ENCODE assay signal across 1 cellular context in the genomic region with DNA sequence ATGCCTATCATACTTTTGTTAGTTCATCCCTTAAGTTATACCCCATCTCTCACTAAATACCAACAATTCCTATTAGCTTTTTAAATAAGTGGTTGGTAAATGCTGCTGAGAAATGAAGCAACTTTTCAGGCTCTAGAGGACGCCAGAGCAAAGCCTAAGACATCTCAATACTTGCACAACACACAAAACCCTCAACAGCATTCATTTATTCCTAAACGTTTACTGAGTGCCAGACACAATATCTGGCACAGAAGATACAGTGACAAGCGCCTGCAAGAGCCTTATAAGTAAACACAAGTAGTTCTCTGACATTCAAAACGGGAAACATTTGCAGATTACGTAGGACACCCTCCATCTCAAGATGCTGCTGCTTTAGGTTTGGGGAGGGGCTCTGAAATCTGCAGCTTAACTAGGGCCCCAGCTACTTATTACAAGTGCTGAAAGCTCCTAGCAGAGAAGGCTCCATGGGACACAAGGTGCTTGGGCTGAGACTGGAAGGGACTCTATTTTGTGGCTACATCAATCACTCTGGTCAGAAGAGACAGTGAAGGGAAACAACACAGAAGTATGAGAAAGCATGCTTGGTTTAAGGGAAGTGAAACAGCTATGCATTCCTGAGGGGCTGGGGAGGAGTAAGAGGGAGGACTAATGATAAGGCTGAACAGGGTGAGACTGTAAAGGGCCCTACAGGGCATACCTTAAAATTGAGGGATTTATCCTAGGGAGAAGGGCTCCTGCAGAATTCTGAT.
TF ChIP-seq lines count a peak whose summit lies in the region.

No MANE protein-coding gene starts in this region.

TF ChIP-seq in GM12878, 131 proteins besides CTCF, POLR2A, EP300 and RAD21 (continued from another document):
- no peak for TF ChIP-seq SP1 (IDR thresholded peaks at IDR 0.05; ENCODE audit: low read depth, low read length)
- no peak for TF ChIP-seq SIN3A (IDR thresholded peaks at IDR 0.05; ENCODE audit: low read depth, low read length)
- no peak for TF ChIP-seq ZNF207 (IDR thresholded peaks at IDR 0.05; ENCODE audit: borderline replicate concordance)
- TF ChIP-seq, protein P1, sequence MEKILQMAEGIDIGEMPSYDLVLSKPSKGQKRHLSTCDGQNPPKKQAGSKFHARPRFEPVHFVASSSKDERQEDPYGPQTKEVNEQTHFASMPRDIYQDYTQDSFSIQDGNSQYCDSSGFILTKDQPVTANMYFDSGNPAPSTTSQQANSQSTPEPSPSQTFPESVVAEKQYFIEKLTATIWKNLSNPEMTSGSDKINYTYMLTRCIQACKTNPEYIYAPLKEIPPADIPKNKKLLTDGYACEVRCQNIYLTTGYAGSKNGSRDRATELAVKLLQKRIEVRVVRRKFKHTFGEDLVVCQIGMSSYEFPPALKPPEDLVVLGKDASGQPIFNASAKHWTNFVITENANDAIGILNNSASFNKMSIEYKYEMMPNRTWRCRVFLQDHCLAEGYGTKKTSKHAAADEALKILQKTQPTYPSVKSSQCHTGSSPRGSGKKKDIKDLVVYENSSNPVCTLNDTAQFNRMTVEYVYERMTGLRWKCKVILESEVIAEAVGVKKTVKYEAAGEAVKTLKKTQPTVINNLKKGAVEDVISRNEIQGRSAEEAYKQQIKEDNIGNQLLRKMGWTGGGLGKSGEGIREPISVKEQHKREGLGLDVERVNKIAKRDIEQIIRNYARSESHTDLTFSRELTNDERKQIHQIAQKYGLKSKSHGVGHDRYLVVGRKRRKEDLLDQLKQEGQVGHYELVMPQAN (conservative IDR thresholded peaks at IDR 0.05), result no peak
- peak; percentile 55; the same call in 1 of the 2 replicates for TF ChIP-seq ZNF24 (IDR thresholded peaks at IDR 0.05)
- TF ChIP-seq NR2C2 (IDR thresholded peaks at IDR 0.05; ENCODE audit: borderline replicate concordance, control insufficient read depth, insufficient read length, low read depth), result no peak
- TF ChIP-seq, protein P2, sequence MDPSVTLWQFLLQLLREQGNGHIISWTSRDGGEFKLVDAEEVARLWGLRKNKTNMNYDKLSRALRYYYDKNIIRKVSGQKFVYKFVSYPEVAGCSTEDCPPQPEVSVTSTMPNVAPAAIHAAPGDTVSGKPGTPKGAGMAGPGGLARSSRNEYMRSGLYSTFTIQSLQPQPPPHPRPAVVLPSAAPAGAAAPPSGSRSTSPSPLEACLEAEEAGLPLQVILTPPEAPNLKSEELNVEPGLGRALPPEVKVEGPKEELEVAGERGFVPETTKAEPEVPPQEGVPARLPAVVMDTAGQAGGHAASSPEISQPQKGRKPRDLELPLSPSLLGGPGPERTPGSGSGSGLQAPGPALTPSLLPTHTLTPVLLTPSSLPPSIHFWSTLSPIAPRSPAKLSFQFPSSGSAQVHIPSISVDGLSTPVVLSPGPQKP (IDR thresholded peaks at IDR 0.05; ENCODE audit: low read depth, low read length), result no peak
- TF ChIP-seq, protein P3, sequence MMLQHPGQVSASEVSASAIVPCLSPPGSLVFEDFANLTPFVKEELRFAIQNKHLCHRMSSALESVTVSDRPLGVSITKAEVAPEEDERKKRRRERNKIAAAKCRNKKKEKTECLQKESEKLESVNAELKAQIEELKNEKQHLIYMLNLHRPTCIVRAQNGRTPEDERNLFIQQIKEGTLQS (IDR thresholded peaks at IDR 0.05; ENCODE audit: borderline replicate concordance, extremely low read depth, low read depth, low read length), result no peak
- TF ChIP-seq PAX8 (IDR thresholded peaks at IDR 0.05), result no peak
- no peak for TF ChIP-seq MTA3 (IDR thresholded peaks at IDR 0.05; ENCODE audit: borderline replicate concordance, low read length)
- TF ChIP-seq FOS (IDR thresholded peaks at IDR 0.05; ENCODE audit: borderline replicate concordance, extremely low read depth, insufficient read length), result no peak
- TF ChIP-seq TAF1 (IDR thresholded peaks at IDR 0.05; ENCODE audit: borderline replicate concordance, low read depth, low read length), result no peak
- TF ChIP-seq RELA (IDR thresholded peaks at IDR 0.05; ENCODE audit: borderline replicate concordance, partially characterized antibody), result peak; percentile 27
- TF ChIP-seq, protein P4, sequence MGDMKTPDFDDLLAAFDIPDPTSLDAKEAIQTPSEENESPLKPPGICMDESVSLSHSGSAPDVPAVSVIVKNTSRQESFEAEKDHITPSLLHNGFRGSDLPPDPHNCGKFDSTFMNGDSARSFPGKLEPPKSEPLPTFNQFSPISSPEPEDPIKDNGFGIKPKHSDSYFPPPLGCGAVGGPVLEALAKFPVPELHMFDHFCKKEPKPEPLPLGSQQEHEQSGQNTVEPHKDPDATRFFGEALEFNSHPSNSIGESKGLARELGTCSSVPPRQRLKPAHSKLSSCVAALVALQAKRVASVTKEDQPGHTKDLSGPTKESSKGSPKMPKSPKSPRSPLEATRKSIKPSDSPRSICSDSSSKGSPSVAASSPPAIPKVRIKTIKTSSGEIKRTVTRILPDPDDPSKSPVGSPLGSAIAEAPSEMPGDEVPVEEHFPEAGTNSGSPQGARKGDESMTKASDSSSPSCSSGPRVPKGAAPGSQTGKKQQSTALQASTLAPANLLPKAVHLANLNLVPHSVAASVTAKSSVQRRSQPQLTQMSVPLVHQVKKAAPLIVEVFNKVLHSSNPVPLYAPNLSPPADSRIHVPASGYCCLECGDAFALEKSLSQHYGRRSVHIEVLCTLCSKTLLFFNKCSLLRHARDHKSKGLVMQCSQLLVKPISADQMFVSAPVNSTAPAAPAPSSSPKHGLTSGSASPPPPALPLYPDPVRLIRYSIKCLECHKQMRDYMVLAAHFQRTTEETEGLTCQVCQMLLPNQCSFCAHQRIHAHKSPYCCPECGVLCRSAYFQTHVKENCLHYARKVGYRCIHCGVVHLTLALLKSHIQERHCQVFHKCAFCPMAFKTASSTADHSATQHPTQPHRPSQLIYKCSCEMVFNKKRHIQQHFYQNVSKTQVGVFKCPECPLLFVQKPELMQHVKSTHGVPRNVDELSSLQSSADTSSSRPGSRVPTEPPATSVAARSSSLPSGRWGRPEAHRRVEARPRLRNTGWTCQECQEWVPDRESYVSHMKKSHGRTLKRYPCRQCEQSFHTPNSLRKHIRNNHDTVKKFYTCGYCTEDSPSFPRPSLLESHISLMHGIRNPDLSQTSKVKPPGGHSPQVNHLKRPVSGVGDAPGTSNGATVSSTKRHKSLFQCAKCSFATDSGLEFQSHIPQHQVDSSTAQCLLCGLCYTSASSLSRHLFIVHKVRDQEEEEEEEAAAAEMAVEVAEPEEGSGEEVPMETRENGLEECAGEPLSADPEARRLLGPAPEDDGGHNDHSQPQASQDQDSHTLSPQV (IDR thresholded peaks at IDR 0.05), result no peak
- TF ChIP-seq RB1 (IDR thresholded peaks at IDR 0.05; ENCODE audit: borderline replicate concordance), result no peak; the same call in 1 of the 2 replicates
- no peak for TF ChIP-seq HDAC2 (IDR thresholded peaks at IDR 0.05)
- no peak for TF ChIP-seq GABPA (IDR thresholded peaks at IDR 0.05; ENCODE audit: low read depth)
- TF ChIP-seq, protein P5, sequence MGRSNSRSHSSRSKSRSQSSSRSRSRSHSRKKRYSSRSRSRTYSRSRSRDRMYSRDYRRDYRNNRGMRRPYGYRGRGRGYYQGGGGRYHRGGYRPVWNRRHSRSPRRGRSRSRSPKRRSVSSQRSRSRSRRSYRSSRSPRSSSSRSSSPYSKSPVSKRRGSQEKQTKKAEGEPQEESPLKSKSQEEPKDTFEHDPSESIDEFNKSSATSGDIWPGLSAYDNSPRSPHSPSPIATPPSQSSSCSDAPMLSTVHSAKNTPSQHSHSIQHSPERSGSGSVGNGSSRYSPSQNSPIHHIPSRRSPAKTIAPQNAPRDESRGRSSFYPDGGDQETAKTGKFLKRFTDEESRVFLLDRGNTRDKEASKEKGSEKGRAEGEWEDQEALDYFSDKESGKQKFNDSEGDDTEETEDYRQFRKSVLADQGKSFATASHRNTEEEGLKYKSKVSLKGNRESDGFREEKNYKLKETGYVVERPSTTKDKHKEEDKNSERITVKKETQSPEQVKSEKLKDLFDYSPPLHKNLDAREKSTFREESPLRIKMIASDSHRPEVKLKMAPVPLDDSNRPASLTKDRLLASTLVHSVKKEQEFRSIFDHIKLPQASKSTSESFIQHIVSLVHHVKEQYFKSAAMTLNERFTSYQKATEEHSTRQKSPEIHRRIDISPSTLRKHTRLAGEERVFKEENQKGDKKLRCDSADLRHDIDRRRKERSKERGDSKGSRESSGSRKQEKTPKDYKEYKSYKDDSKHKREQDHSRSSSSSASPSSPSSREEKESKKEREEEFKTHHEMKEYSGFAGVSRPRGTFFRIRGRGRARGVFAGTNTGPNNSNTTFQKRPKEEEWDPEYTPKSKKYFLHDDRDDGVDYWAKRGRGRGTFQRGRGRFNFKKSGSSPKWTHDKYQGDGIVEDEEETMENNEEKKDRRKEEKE (IDR thresholded peaks at IDR 0.05), result no peak
- TF ChIP-seq, protein P6, sequence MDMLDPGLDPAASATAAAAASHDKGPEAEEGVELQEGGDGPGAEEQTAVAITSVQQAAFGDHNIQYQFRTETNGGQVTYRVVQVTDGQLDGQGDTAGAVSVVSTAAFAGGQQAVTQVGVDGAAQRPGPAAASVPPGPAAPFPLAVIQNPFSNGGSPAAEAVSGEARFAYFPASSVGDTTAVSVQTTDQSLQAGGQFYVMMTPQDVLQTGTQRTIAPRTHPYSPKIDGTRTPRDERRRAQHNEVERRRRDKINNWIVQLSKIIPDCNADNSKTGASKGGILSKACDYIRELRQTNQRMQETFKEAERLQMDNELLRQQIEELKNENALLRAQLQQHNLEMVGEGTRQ (IDR thresholded peaks at IDR 0.05; ENCODE audit: borderline replicate concordance, low read depth, low read length), result no peak
- TF ChIP-seq SUZ12 (IDR thresholded peaks at IDR 0.05; ENCODE audit: unreplicated experiment), result no peak
- TF ChIP-seq, protein P7, sequence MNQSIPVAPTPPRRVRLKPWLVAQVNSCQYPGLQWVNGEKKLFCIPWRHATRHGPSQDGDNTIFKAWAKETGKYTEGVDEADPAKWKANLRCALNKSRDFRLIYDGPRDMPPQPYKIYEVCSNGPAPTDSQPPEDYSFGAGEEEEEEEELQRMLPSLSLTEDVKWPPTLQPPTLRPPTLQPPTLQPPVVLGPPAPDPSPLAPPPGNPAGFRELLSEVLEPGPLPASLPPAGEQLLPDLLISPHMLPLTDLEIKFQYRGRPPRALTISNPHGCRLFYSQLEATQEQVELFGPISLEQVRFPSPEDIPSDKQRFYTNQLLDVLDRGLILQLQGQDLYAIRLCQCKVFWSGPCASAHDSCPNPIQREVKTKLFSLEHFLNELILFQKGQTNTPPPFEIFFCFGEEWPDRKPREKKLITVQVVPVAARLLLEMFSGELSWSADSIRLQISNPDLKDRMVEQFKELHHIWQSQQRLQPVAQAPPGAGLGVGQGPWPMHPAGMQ (IDR thresholded peaks at IDR 0.05; ENCODE audit: borderline replicate concordance), result no peak
